In genomic region chr19:49950590-49950948, GRCh38 we compare ENCODE assay signal across 22 cellular contexts. TPM values are rescaled to one million over a fixed set of nuclear protein-coding genes. Genes with fewer than 3 reads are reported as not detected.
"Had no signal": no experiment of that assay in that cellular context is flagged by ENCODE, and none has a peak within 500 bp of the region (broad histone marks: within the 10 kb centered on the region; RNA-seq: fewer than 3 reads in every experiment).

No MANE protein-coding gene starts in this region.

- H3K4me3 Mint-ChIP-seq: activated CD8-positive, alpha-beta T cell treated with anti-CD3 and anti-CD28 coated beads, Interleukin-2, amount 10 ng/mL, durations not matched to agents 7 days and 5 days; activated naive CD8-positive, alpha-beta T cell treated with anti-CD3 and anti-CD28 coated beads for 36 hours; T-helper 1 cell treated with Interleukin-12 subunit alpha and Interleukin-12 subunit beta and Interleukin-4 antibody, amounts not matched to agents 30 μg/mL and 1 μg/mL, for 36 hours had no signal

- H3K4me3 ChIP-seq: MG63, SJSA1 had no signal

- H3K9me3 ChIP-seq: MG63, SJSA1 had no signal

- H3K36me3 Mint-ChIP-seq: activated naive CD8-positive, alpha-beta T cell treated with anti-CD3 and anti-CD28 coated beads for 36 hours had no signal

- H3K27ac Mint-ChIP-seq: activated naive CD8-positive, alpha-beta T cell treated with anti-CD3 and anti-CD28 coated beads for 36 hours; T-helper 1 cell treated with Interleukin-12 subunit alpha and Interleukin-12 subunit beta and Interleukin-4 antibody, amounts not matched to agents 30 μg/mL and 1 μg/mL, for 36 hours had no signal

- DNase-seq: activated CD4-positive, alpha-beta T cell treated with anti-CD3 and anti-CD28 coated beads for 4 hours; activated CD4-positive, alpha-beta T cell treated with anti-CD3 and anti-CD28 coated beads, Interleukin-2, amount 50 U/mL, for 4 hours; activated CD8-positive, alpha-beta memory T cell treated with anti-CD3 and anti-CD28 coated beads, Interleukin-2, amount 50 U/mL, for 48 hours; activated CD8-positive, alpha-beta T cell treated with anti-CD3 and anti-CD28 coated beads, Interleukin-2, amount 10 ng/mL, durations not matched to agents 7 days and 5 days; activated naive CD4-positive, alpha-beta T cell treated with Interleukin-2 at 50 U/mL for 16 hours; activated naive CD8-positive, alpha-beta T cell treated with anti-CD3 and anti-CD28 coated beads for 36 hours; activated T-cell treated with anti-CD3 and anti-CD28 coated beads, Interleukin-2, amount 50 U/mL, for 1 hour; MG63; NCI-H1105; NCI-H1436; NCI-H1694 treated with DMSO at 0.1 percent for 48 hours; NCI-H2029 treated with DMSO at 0.1 percent for 48 hours; NCI-H345; NCI-H524; SHP77; SW 1271 had no signal

- H3K27ac ChIP-seq: SJSA1 had no signal

- FAIRE-seq: RCC 7860 had no signal

- H3K27me3 ChIP-seq: SJSA1 had no signal

- H3K9me3 Mint-ChIP-seq: activated naive CD8-positive, alpha-beta T cell treated with anti-CD3 and anti-CD28 coated beads for 36 hours had no signal

- H3K36me3 ChIP-seq: MG63, SJSA1 had no signal

- ATAC-seq: activated CD4-positive, CD25-positive, alpha-beta regulatory T cell treated with anti-CD3 and anti-CD28 coated beads, Interleukin-2, amount 50 U/mL, for 24 hours; activated CD8-positive, alpha-beta T cell treated with anti-CD3 and anti-CD28 coated beads, Interleukin-2, amount 10 ng/mL, durations not matched to agents 7 days and 5 days; PC-3; SK-N-SH treated with all-trans-retinoic acid at 6 μM for 48 hours had no signal

RNA-seq across cellular contexts. Expression of gene SIGLEC11, which starts 10.4 kb away (rescaled TPM):
- total RNA-seq: activated CD8-positive, alpha-beta T cell treated with anti-CD3 and anti-CD28 coated beads, Interleukin-2, amount 10 ng/mL, durations not matched to agents 7 days and 5 days; activated naive CD8-positive, alpha-beta T cell treated with anti-CD3 and anti-CD28 coated beads for 36 hours; PC-3; SJSA1 had no signal
